In the genomic region with DNA sequence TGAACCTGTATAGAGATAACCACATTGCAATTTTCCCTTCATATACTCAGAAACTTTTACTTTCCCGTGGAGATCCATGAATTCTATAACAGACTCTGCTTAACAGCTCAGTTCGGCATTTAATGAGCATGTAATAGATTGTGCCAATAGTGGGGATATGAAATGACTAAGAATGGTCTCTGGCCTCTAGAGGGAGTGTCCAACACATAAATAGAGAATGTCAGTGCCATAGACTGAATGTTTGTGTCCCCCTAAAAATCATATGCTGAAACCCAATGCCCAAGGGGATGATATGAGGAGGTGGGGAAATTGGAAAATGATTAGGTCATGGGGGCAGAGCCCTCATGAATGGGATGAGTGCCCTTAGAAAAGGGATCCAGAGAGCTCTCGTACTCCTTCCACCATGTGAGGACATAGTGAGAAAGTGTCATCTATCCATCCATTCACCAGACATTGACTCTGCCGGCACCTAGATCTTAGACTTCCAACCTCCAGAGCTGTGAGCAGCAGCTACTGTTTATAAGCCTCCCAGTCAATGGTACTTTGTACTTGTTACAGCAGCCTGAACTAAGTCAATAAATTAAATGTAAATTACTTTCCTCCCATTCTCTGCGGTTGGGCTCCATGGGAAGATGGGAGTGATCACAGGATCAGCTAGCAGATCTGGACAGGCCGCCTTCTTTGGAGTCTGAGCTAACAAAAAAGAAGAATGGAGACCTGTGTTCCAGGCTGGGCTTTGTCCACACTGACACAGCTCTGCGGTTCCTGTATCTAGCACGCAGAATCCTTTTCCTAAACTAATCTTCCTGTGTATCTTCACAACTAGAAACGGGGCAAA, we compare ENCODE assay signal across 8 cellular contexts. TPM values are rescaled to one million over a fixed set of nuclear protein-coding genes. Genes with fewer than 3 reads are reported as not detected.
DNase-seq lines count a peak whose midpoint lies in the region; ATAC-seq and TF ChIP-seq lines count a peak whose summit lies in the region.

No MANE protein-coding gene starts in this region.

- H3K36me3 ChIP-seq in HUES64 (ENCODE audit: insufficient read depth, low read length): no peaks in the 10 kb centered on the region
- no peaks in the 10 kb centered on the region for H3K36me3 ChIP-seq in mesendoderm (ENCODE audit: control insufficient read depth, insufficient read depth, low read length)

- H3K4me3 ChIP-seq in HUES64 (ENCODE audit: low read length) (no peak overlapping the region), WI38 (ENCODE audit: low read depth, low read length) (no peak overlapping the region), mesendoderm (ENCODE audit: low read length) (no peak overlapping the region)

- no peak overlapping the region for H2BK15ac ChIP-seq in mesendoderm (replicated peaks; ENCODE audit: low read depth)

- H3K27me3 ChIP-seq in HUES64 (ENCODE audit: insufficient read depth, low read length): no peaks in the 10 kb centered on the region
- H3K27me3 ChIP-seq in mesendoderm (ENCODE audit: insufficient read depth, low read length, poor library complexity): no peaks in the 10 kb centered on the region

- H4K8ac ChIP-seq in mesendoderm (ENCODE audit: low read depth, low read length): no peak overlapping the region

- ATAC-seq in GM19023 (IDR thresholded peaks at IDR 0.05; ENCODE audit: unreplicated experiment): no peak

- H2AK5ac ChIP-seq in mesendoderm (ENCODE audit: low read length): no peak overlapping the region

- no peak overlapping the region for H3K9ac ChIP-seq in HUES64 (ENCODE audit: low read depth, low read length)
- no peak overlapping the region for H3K9ac ChIP-seq in mesendoderm (ENCODE audit: low read length)

- 93% methylated on average over 9 of the region's 9 CpGs for WGBS in HUES64
- no CpG with 5 or more reads among the region's 9 CpGs for WGBS in mesendoderm (ENCODE audit: extremely low coverage, insufficient coverage, low lambda C conversion rate)

- peak overlapping the region; percentile 84; the same call in 1 of the 2 replicates for H3K27ac ChIP-seq in HUES64 (ENCODE audit: low read depth, low read length)
- H3K27ac ChIP-seq in mesendoderm (ENCODE audit: low read depth, low read length): no peak overlapping the region

- no peak overlapping the region for H2BK5ac ChIP-seq in mesendoderm (ENCODE audit: low read length)

- no peak overlapping the region for H3K56ac ChIP-seq in mesendoderm (ENCODE audit: low read length)

- peak; percentile 1 for DNase-seq in NCI-H82 (lab: John Stamatoyannopoulos, UW)
- DNase-seq in NCI-H82 treated with DMSO at 0.1 percent for 48 hours (lab: John Stamatoyannopoulos, UW; ENCODE audit: unreplicated experiment): no peak
- peak; percentile 19 for DNase-seq in mesendoderm
- DNase-seq in AG08396 (ENCODE audit: low spot score): no peak
- no peak for DNase-seq in NCI-H226

- H3K4me1 ChIP-seq in HUES64 (ENCODE audit: insufficient read depth, low read length) (peaks cover 3% of the 10 kb centered on the region; the same call in 1 of the 2 replicates), mesendoderm (ENCODE audit: control insufficient read depth, low read depth, low read length) (no peaks in the 10 kb centered on the region)

- H2BK120ac ChIP-seq in mesendoderm (ENCODE audit: low read depth, low read length): no peak overlapping the region

- H3K23ac ChIP-seq in mesendoderm (ENCODE audit: low read length): no peak overlapping the region

- no peaks in the 10 kb centered on the region for H3K79me1 ChIP-seq in mesendoderm (ENCODE audit: low read length)

- no peak overlapping the region for H3K4me2 ChIP-seq in mesendoderm (ENCODE audit: low read length)

- TF ChIP-seq CTCF in WI38 (IDR thresholded peaks at IDR 0.05; ENCODE audit: low read depth, low read length): peak; percentile 15; the same call in 1 of the 2 replicates

- no peak overlapping the region for H3K4ac ChIP-seq in mesendoderm (ENCODE audit: low read depth, low read length)

- H4K5ac ChIP-seq in mesendoderm (ENCODE audit: low read length): no peak overlapping the region

- no peaks in the 10 kb centered on the region for H3K79me2 ChIP-seq in mesendoderm (ENCODE audit: control insufficient read depth, insufficient read depth, low read length)

- no peak overlapping the region for H3K18ac ChIP-seq in mesendoderm (ENCODE audit: low read length)

- H3K9me3 ChIP-seq in HUES64 (ENCODE audit: insufficient read depth, low read depth, low read length): no peaks in the 10 kb centered on the region

RNA-seq across cellular contexts. Expression of a gene that starts 28.1 kb away (rescaled TPM):
- polyA plus RNA-seq in HUES64 (2013, experiment 1 of 2): 1.1 TPM
- polyA plus RNA-seq in HUES64 (2013, experiment 2 of 2): 1.1 TPM
- 1.8 TPM for polyA plus RNA-seq in mesendoderm (2013, experiment 1 of 2)
- polyA plus RNA-seq in mesendoderm (2013, experiment 2 of 2): 1.7 TPM

Comparison
In these comparisons a context has a peak if more than half of its experiments do, and no peak if none do; other contexts are left out.
1. DNase-seq: peak in NCI-H82 (single experiment) and mesendoderm (single experiment); none in NCI-H82 treated with DMSO at 0.1 percent for 48 hours (single experiment), AG08396 (single experiment) and NCI-H226 (single experiment).